22 cellular contexts compared by ENCODE assay signal in genomic region chr17:28788100-28788499, GRCh38.
"Had no signal": no experiment of that assay in that cellular context is flagged by ENCODE, and none has a peak within 500 bp of the region (broad histone marks: within the 10 kb centered on the region; RNA-seq: fewer than 3 reads in every experiment).

No MANE protein-coding gene starts in this region.

- H3K27ac Mint-ChIP-seq: activated CD4-positive, alpha-beta memory T cell treated with anti-CD3 and anti-CD28 coated beads for 36 hours; activated CD4-positive, alpha-beta T cell treated with anti-CD3 and anti-CD28 coated beads, Interleukin-2, amount 10 ng/mL, durations not matched to agents 24 days and 14 days; activated T-helper 17 cell treated with anti-CD3 and anti-CD28 coated beads, Interleukin-2, amount 50 U/mL, for 72 hours; dendritic cell treated with granulocyte-macrophage colony-stimulating factor and Interleukin-4, amounts not matched to agents 40 ng/mL and 50 ng/mL, for 4 days; neural progenitor cell had no signal

- H3K9me3 Mint-ChIP-seq: activated CD4-positive, alpha-beta memory T cell treated with anti-CD3 and anti-CD28 coated beads for 36 hours; activated CD4-positive, alpha-beta T cell treated with anti-CD3 and anti-CD28 coated beads, Interleukin-2, amount 10 ng/mL, durations not matched to agents 24 days and 14 days; activated T-cell treated with anti-CD3 and anti-CD28 coated beads, Interleukin-2, amount 50 U/mL, for 4 hours; activated T-helper 17 cell treated with anti-CD3 and anti-CD28 coated beads, Interleukin-2, amount 50 U/mL, for 72 hours; central memory CD8-positive, alpha-beta T cell; dendritic cell treated with granulocyte-macrophage colony-stimulating factor and Interleukin-4, amounts not matched to agents 40 ng/mL and 50 ng/mL, for 4 days; naive thymus-derived CD8-positive, alpha-beta T cell; neural progenitor cell had no signal

- H3K36me3 ChIP-seq: neural progenitor cell, transverse colon had no signal

- H3K27me3 ChIP-seq: esophagus muscularis mucosa, neural progenitor cell, transverse colon had no signal

- H3K4me1 Mint-ChIP-seq: neural progenitor cell had no signal

- DNase-seq: activated CD4-positive, alpha-beta memory T cell treated with anti-CD3 and anti-CD28 coated beads for 36 hours; activated CD4-positive, alpha-beta T cell treated with anti-CD3 and anti-CD28 coated beads, Interleukin-2, amount 10 ng/mL, durations not matched to agents 24 days and 14 days; activated CD4-positive, CD25-positive, alpha-beta regulatory T cell treated with anti-CD3 and anti-CD28 coated beads, Interleukin-2, amount 50 U/mL, for 72 hours; activated CD8-positive, alpha-beta memory T cell treated with anti-CD3 and anti-CD28 coated beads, Interleukin-2, amount 50 U/mL, for 4 hours; activated gamma-delta T cell treated with Interleukin-2 at 50 U/mL for 16 hours; activated naive CD4-positive, alpha-beta T cell treated with anti-CD3 and anti-CD28 coated beads, Interleukin-2, amount 50 U/mL, for 16 hours; activated T-cell treated with anti-CD3 and anti-CD28 coated beads, Interleukin-2, amount 50 U/mL, for 4 hours; anterior cingulate cortex; foreskin melanocyte; naive thymus-derived CD8-positive, alpha-beta T cell; occipital lobe; right cardiac atrium; stimulated activated CD4-positive, alpha-beta T cell treated with anti-CD3 and anti-CD28 coated beads, Interleukin-2, amount 100 ng/mL, for 48 hours; stimulated activated naive CD4-positive, alpha-beta T cell treated with Interleukin-2 at 50 U/mL for 16 hours; transverse colon had no signal

- ATAC-seq: activated T-cell treated with anti-CD3 and anti-CD28 coated beads, Interleukin-2, amount 50 U/mL, for 4 hours; activated T-helper 17 cell treated with anti-CD3 and anti-CD28 coated beads, Interleukin-2, amount 50 U/mL, for 72 hours; naive thymus-derived CD8-positive, alpha-beta T cell; right cardiac atrium had no signal

- H3K36me3 Mint-ChIP-seq: activated CD4-positive, alpha-beta memory T cell treated with anti-CD3 and anti-CD28 coated beads for 36 hours had no signal

- H3K9ac ChIP-seq: neural progenitor cell, parathyroid adenoma had no signal

- H3K27me3 Mint-ChIP-seq: activated CD4-positive, alpha-beta memory T cell treated with anti-CD3 and anti-CD28 coated beads for 36 hours; activated CD4-positive, alpha-beta T cell treated with anti-CD3 and anti-CD28 coated beads, Interleukin-2, amount 10 ng/mL, durations not matched to agents 24 days and 14 days; activated T-helper 17 cell treated with anti-CD3 and anti-CD28 coated beads, Interleukin-2, amount 50 U/mL, for 72 hours; central memory CD8-positive, alpha-beta T cell; dendritic cell treated with granulocyte-macrophage colony-stimulating factor and Interleukin-4, amounts not matched to agents 40 ng/mL and 50 ng/mL, for 4 days; naive thymus-derived CD8-positive, alpha-beta T cell had no signal

- H3K27ac ChIP-seq: esophagus muscularis mucosa, neural progenitor cell, parathyroid adenoma, transverse colon, VCaP had no signal

- H3K4me1 ChIP-seq: neural progenitor cell, parathyroid adenoma had no signal

- H3K4me3 Mint-ChIP-seq: activated CD4-positive, alpha-beta memory T cell treated with anti-CD3 and anti-CD28 coated beads for 36 hours; activated CD4-positive, alpha-beta T cell treated with anti-CD3 and anti-CD28 coated beads, Interleukin-2, amount 10 ng/mL, durations not matched to agents 24 days and 14 days; activated T-cell treated with anti-CD3 and anti-CD28 coated beads, Interleukin-2, amount 50 U/mL, for 4 hours; activated T-helper 17 cell treated with anti-CD3 and anti-CD28 coated beads, Interleukin-2, amount 50 U/mL, for 72 hours; central memory CD8-positive, alpha-beta T cell; dendritic cell treated with granulocyte-macrophage colony-stimulating factor and Interleukin-4, amounts not matched to agents 40 ng/mL and 50 ng/mL, for 4 days; naive thymus-derived CD8-positive, alpha-beta T cell; neural progenitor cell had no signal

- H3K4me3 ChIP-seq: esophagus muscularis mucosa, neural progenitor cell, transverse colon had no signal

- H3K9me3 ChIP-seq: esophagus muscularis mucosa, transverse colon had no signal
